25 cellular contexts compared by ENCODE assay signal in the genomic region with DNA sequence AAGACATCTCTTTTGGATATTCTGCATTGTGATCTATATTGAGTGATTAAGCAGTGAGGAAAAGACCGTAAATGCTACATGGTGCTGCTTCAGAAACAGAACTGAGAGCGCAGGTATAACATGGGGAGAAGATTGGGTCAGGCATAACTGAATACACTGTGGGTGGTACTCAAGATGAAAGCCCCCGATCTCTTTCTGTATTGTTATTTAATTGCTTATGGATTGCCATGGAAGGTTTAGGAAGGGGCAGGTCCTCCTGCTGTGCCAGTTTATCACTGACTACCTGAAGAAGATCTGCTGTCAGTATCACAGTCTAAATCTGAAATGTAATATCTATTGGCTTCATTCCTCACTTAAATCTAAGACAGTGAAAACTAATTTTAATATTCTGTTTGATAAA.
"Had no signal": no experiment of that assay in that cellular context is flagged by ENCODE, and none has a peak within 500 bp of the region (broad histone marks: within the 10 kb centered on the region; RNA-seq: fewer than 3 reads in every experiment).

No MANE protein-coding gene starts in this region.

- DNase-seq: colonic mucosa; cortex of kidney; effector CD8-positive, alpha-beta T cell; effector memory CD8-positive, alpha-beta T cell; endodermal cell; erythroblast; esophagus squamous epithelium; foreskin fibroblast; foreskin melanocyte; gastrocnemius medialis; glutamatergic neuron; head of caudate nucleus; heart right ventricle; hippocampal formation; left cardiac atrium; left lung; left ventricle myocardium superior; lower lobe of right lung; mesenchymal stem cell; mucosa of descending colon; naive B cell had no signal

- H3K27me3 ChIP-seq: colonic mucosa, esophagus squamous epithelium, gastrocnemius medialis, heart right ventricle, left lung had no signal

- ATAC-seq: effector memory CD8-positive, alpha-beta T cell; esophagus mucosa; gastrocnemius medialis; heart right ventricle; left cardiac atrium; left lung; left ventricle myocardium superior; lower lobe of right lung; mucosa of descending colon had no signal

- H3K27ac ChIP-seq: colonic mucosa, epithelial cell of prostate, esophagus squamous epithelium, gastrocnemius medialis, heart right ventricle, left lung, lower lobe of right lung had no signal

- H3K36me3 ChIP-seq: colonic mucosa, esophagus squamous epithelium, gastrocnemius medialis, heart right ventricle, left lung, lower lobe of right lung had no signal

- H3K9me3 ChIP-seq: colonic mucosa, esophagus squamous epithelium, gastrocnemius medialis, left lung, lower lobe of right lung, mucosa of descending colon had no signal

- H3K4me3 ChIP-seq: colonic mucosa, esophagus squamous epithelium, gastrocnemius medialis, heart right ventricle, left lung, lower lobe of right lung, mucosa of descending colon had no signal

- H3K4me1 ChIP-seq: colonic mucosa, esophagus squamous epithelium, gastrocnemius medialis, heart right ventricle, left lung, lower lobe of right lung had no signal

- FAIRE-seq: islet of Langerhans, keratinocyte had no signal
